ENCODE assay signal across 18 cellular contexts in genomic region chr17:1193300-1193699, GRCh38.
"Had no signal": no experiment of that assay in that cellular context is flagged by ENCODE, and none has a peak within 500 bp of the region (broad histone marks: within the 10 kb centered on the region; RNA-seq: fewer than 3 reads in every experiment).

No MANE protein-coding gene starts in this region.

- H3K36me3 Mint-ChIP-seq: naive B cell had no signal

- H3K27me3 ChIP-seq: transverse colon had no signal

- H3K4me3 Mint-ChIP-seq: effector memory CD8-positive, alpha-beta T cell had no signal

- H3K27ac ChIP-seq: body of pancreas, epithelial cell of prostate, prostate gland, transverse colon had no signal

- H3K9me3 ChIP-seq: body of pancreas, prostate gland, transverse colon had no signal

- H3K9me3 Mint-ChIP-seq: activated T-helper 2 cell treated with anti-CD3 and anti-CD28 coated beads, Interferon-gamma antibody, Interleukin-2, Interleukin-4, amounts not matched to agents 10 μg/mL and 5 μg/mL and 100 μg/mL, durations not matched to agents 14 hours and 24 hours and 36 hours; effector memory CD8-positive, alpha-beta T cell had no signal

- ATAC-seq: body of pancreas; effector memory CD8-positive, alpha-beta T cell; sciatic nerve had no signal

- DNase-seq: activated CD4-positive, alpha-beta T cell treated with anti-CD3 and anti-CD28 coated beads, Interleukin-2, amount 50 U/mL, for 1 hour; activated CD4-positive, CD25-positive, alpha-beta regulatory T cell; activated naive CD4-positive, alpha-beta T cell treated with anti-CD3 and anti-CD28 coated beads, Interleukin-2, amount 50 U/mL, for 16 hours; body of pancreas; central memory CD4-positive, alpha-beta T cell; effector memory CD8-positive, alpha-beta T cell; hippocampal formation; kidney glomerular epithelial cell; naive B cell; nucleus accumbens; stimulated activated naive CD4-positive, alpha-beta T cell; substantia nigra; T-helper 2 cell; transverse colon had no signal

- H3K27ac Mint-ChIP-seq: activated T-helper 2 cell treated with anti-CD3 and anti-CD28 coated beads, Interferon-gamma antibody, Interleukin-2, Interleukin-4, amounts not matched to agents 10 μg/mL and 5 μg/mL and 100 μg/mL, durations not matched to agents 14 hours and 24 hours and 36 hours had no signal

- H3K4me3 ChIP-seq: body of pancreas, prostate gland, transverse colon had no signal

- H3K27me3 Mint-ChIP-seq: naive B cell had no signal

- H3K36me3 ChIP-seq: prostate gland, transverse colon had no signal
